ENCODE assay signal across 8 cellular contexts in genomic region chr1:243473281-243474210, GRCh38.
DNase-seq lines count a peak whose midpoint lies in the region; ATAC-seq and TF ChIP-seq lines count a peak whose summit lies in the region.

No MANE protein-coding gene starts in this region.

- intact Hi-C loops in lower leg skin (cut with DNase I; ENCODE audit: low total_unique reads): no loop called here

- POLR2A ChIA-PET in RWPE1 (lab: Yijun Ruan, JAX; ENCODE audit: low non-redundant PET): no interaction called here

- H3K27me3 ChIP-seq in rectal smooth muscle tissue (ENCODE audit: control insufficient read depth, insufficient read depth, low read length): no peaks in the 10 kb centered on the region

- DNase-seq in EH (ENCODE audit: low read depth): peak; percentile 49
- DNase-seq in RWPE1 (ENCODE audit: low spot score): no peak
- DNase-seq in fibroblast of the aortic adventitia (ENCODE audit: low read depth): peak; percentile 54
- no peak for DNase-seq in lower leg skin (ENCODE audit: low spot score in 2 of 2)
- DNase-seq in NCI-H2029 (lab: John Stamatoyannopoulos, UW): no peak
- DNase-seq in NCI-H748 (lab: John Stamatoyannopoulos, UW; ENCODE audit: unreplicated experiment): no peak

- no peak overlapping the region for H3K9ac ChIP-seq in rectal smooth muscle tissue (ENCODE audit: low read length)

- no peaks in the 10 kb centered on the region for H3K36me3 ChIP-seq in rectal smooth muscle tissue (ENCODE audit: control insufficient read depth, insufficient read depth, low read length)

- TF ChIP-seq CTCF in RWPE1 (conservative IDR thresholded peaks at IDR 0.05; ENCODE audit: low read depth): no peak
- no peak for TF ChIP-seq CTCF in fibroblast of the aortic adventitia (IDR thresholded peaks at IDR 0.05; ENCODE audit: insufficient read depth, low read length)
- TF ChIP-seq CTCF in lower leg skin (IDR thresholded peaks at IDR 0.05): no peak

- no peak for TF ChIP-seq POLR2A in lower leg skin (IDR thresholded peaks at IDR 0.05)

- H3K4me1 ChIP-seq in rectal smooth muscle tissue (ENCODE audit: control insufficient read depth, insufficient read depth, low read length): peaks cover 10% of the 10 kb centered on the region

- no peak for ATAC-seq in HG03196 (IDR thresholded peaks at IDR 0.05; ENCODE audit: unreplicated experiment)

- H3K27ac ChIP-seq in RWPE1: peak overlapping the region; percentile 76
- no peak overlapping the region for H3K27ac ChIP-seq in rectal smooth muscle tissue (ENCODE audit: low read depth, low read length)

- WGBS in lower leg skin, 2 donors: 15 to 19% methylated on average over 15 of the region's 15 CpGs

- CTCF ChIA-PET in RWPE1 (lab: Yijun Ruan, JAX): no interaction called here

- H3K4me3 ChIP-seq in fibroblast of the aortic adventitia (ENCODE audit: low read depth, low read length) (peak overlapping the region; percentile 56), rectal smooth muscle tissue (ENCODE audit: low read length) (peak overlapping the region; percentile 32), lower leg skin (ENCODE audit: low read depth, poor library complexity, severe bottlenecking) (no peak overlapping the region)

Comparison
In these comparisons a context has a peak if more than half of its experiments do, and no peak if none do; other contexts are left out.
1. DNase-seq: peak in EH (single experiment) and fibroblast of the aortic adventitia (single experiment); none in RWPE1 (single experiment), lower leg skin (0 of 2), NCI-H2029 (single experiment) and NCI-H748 (single experiment).